23 cellular contexts compared by ENCODE assay signal in genomic region chr2:169761251-169761969, GRCh38. TPM values are rescaled to one million over a fixed set of nuclear protein-coding genes. Genes with fewer than 3 reads are reported as not detected.
DNase-seq lines count a peak whose midpoint lies in the region; ATAC-seq, FAIRE-seq and TF ChIP-seq lines count a peak whose summit lies in the region.
"Had no signal": no experiment of that assay in that cellular context is flagged by ENCODE, and none has a peak within 500 bp of the region (broad histone marks: within the 10 kb centered on the region; RNA-seq: fewer than 3 reads in every experiment).

No MANE protein-coding gene starts in this region.

- H3K4me2 ChIP-seq in GM12878 (ENCODE audit: control insufficient read depth, insufficient read depth) (0 out of 2 replicates have a peak overlapping the region, but pooled peaks have one; percentile 7), mesenchymal stem cell (ENCODE audit: low read length, poor library complexity, severe bottlenecking) (no peak overlapping the region)

- no peak overlapping the region for H2AK5ac ChIP-seq in mesenchymal stem cell (ENCODE audit: low read length, severe bottlenecking)

- TF ChIP-seq EP300 in GM12878 (IDR thresholded peaks at IDR 0.05; ENCODE audit: borderline replicate concordance in 1 of 2, control insufficient read depth in 1 of 2, low read depth in 2 of 2, low read length in 2 of 2): no peak

- RAD21 ChIA-PET in GM12878 (lab: Charles Lee; ENCODE audit: unreplicated experiment): interaction anchor here (1.1 to 2.0 kb wide), 2 partner anchors 16 to 28 kb away, joined by 3 to 5 read pairs; no protein-coding TSS in a partner anchor

- H4K91ac ChIP-seq in mesenchymal stem cell (ENCODE audit: low read length): no peak overlapping the region

- FAIRE-seq in GM19239 (lab: Jason Lieb, UNC) (peak; percentile 81), GM12878 (lab: Jason Lieb, UNC) (no peak)
- FAIRE-seq: colon, endothelial cell of umbilical vein had no signal

- no peaks in the 10 kb centered on the region for H3K79me2 ChIP-seq in GM12878 (ENCODE audit: control insufficient read depth, insufficient read depth, low read length)

- no peaks in the 10 kb centered on the region for H3K36me3 Mint-ChIP-seq in activated T-cell treated with anti-CD3 and anti-CD28 coated beads, Interleukin-2, amount 50 U/mL, for 24 hours (ENCODE audit: low read depth)
- H3K36me3 Mint-ChIP-seq: activated naive CD4-positive, alpha-beta T cell treated with anti-CD3 and anti-CD28 coated beads, Interleukin-2, amount 50 U/mL, for 24 hours; CD8-positive, alpha-beta T cell; T-cell had no signal

- H3K4me1 ChIP-seq in GM12878 (ENCODE audit: control insufficient read depth, insufficient read depth, low read length) (peaks cover 4% of the 10 kb centered on the region), mesenchymal stem cell (ENCODE audit: control insufficient read depth, insufficient read depth, low read depth, low read length) (peaks cover 3% of the 10 kb centered on the region)
- H3K4me1 ChIP-seq: upper lobe of left lung had no signal

- no peak for TF ChIP-seq CTCF in GM12878 (IDR thresholded peaks at IDR 0.05 in 2 of 3, conservative IDR thresholded peaks at IDR 0.05 in 1 of 3; ENCODE audit: control insufficient read depth in 2 of 3, extremely low read depth in 1 of 3, insufficient read depth in 1 of 3, low read depth in 3 of 3, low read length in 3 of 3)

- H3K4me3 ChIP-seq in GM12878 (no peak overlapping the region), mesenchymal stem cell (ENCODE audit: insufficient read depth in 1 of 2, low read depth in 1 of 2, low read length in 2 of 2) (no peak overlapping the region)
- H3K4me3 ChIP-seq: upper lobe of left lung had no signal

- peaks cover 7% of the 10 kb centered on the region for H3K4me1 Mint-ChIP-seq in activated T-cell treated with anti-CD3 and anti-CD28 coated beads, Interleukin-2, amount 50 U/mL, for 24 hours (ENCODE audit: low read depth)
- H3K4me1 Mint-ChIP-seq: activated naive CD4-positive, alpha-beta T cell treated with anti-CD3 and anti-CD28 coated beads, Interleukin-2, amount 50 U/mL, for 24 hours had no signal

- H3K9ac ChIP-seq in GM12878 (ENCODE audit: control insufficient read depth, insufficient read depth, low read length) (no peak overlapping the region), mesenchymal stem cell (ENCODE audit: low read length) (no peak overlapping the region)

- H3K27ac ChIP-seq in GM12878 (ENCODE audit: control insufficient read depth, insufficient read depth) (no peak overlapping the region), mesenchymal stem cell (ENCODE audit: low read length, poor library complexity, severe bottlenecking) (peak overlapping the region; percentile 60)
- H3K27ac ChIP-seq: upper lobe of left lung, WERI-Rb-1 had no signal

- no peak overlapping the region for H2BK12ac ChIP-seq in mesenchymal stem cell (ENCODE audit: low read length in 2 of 2)

- H3K79me1 ChIP-seq in mesenchymal stem cell (replicated peaks; ENCODE audit: low read length, poor library complexity, severe bottlenecking): no peaks in the 10 kb centered on the region

- H2BK5ac ChIP-seq in mesenchymal stem cell (ENCODE audit: low read depth, low read length, poor library complexity, severe bottlenecking): no peak overlapping the region

- H2BK15ac ChIP-seq in mesenchymal stem cell (ENCODE audit: low read depth, poor library complexity, severe bottlenecking): no peak overlapping the region

- in situ Hi-C loops in Caki2 (cut with HindIII; ENCODE audit: low pct_unique_long_range_greater_than_20kb, low sequenced_read_pairs): no loop called here
- in situ Hi-C loops in GM12878 (cut with MboI): no loop called here

- 83% methylated on average over 9 of the region's 9 CpGs for WGBS in GM12878 (ENCODE audit: insufficient coverage, insufficient replicate concordance, low lambda C conversion rate, missing lambda C conversion rate)
- 94% methylated on average over 9 of the region's 9 CpGs for WGBS in mesenchymal stem cell

- no TSS peak for BruUV-seq in GM12878 (replicated peaks; lab: Mats Ljungman, UMichigan)

- no peak overlapping the region for H4K8ac ChIP-seq in mesenchymal stem cell (ENCODE audit: low read length)

- H3K9me3 Mint-ChIP-seq in activated T-cell treated with anti-CD3 and anti-CD28 coated beads, Interleukin-2, amount 50 U/mL, for 24 hours: no peaks in the 10 kb centered on the region
- H3K9me3 Mint-ChIP-seq: activated naive CD4-positive, alpha-beta T cell treated with anti-CD3 and anti-CD28 coated beads, Interleukin-2, amount 50 U/mL, for 24 hours; activated T-cell treated with anti-CD3 and anti-CD28 coated beads, Interleukin-2, amount 50 U/mL, for 4 hours; CD8-positive, alpha-beta T cell; T-cell had no signal

- DNase-seq in Caki2 (ENCODE audit: low read depth) (peak; percentile 26), GM19239 (ENCODE audit: insufficient read length, low spot score) (no peak), GM12878 (ENCODE audit: low read depth, low spot score) (peak; percentile 32), mesenchymal stem cell (no peak), NCI-H1105 (lab: John Stamatoyannopoulos, UW) (no peak)
- no peak for DNase-seq in activated T-cell treated with anti-CD3 and anti-CD28 coated beads, Interleukin-2, amount 50 U/mL, for 24 hours
- DNase-seq: activated CD4-positive, alpha-beta T cell treated with anti-CD3 and anti-CD28 coated beads, Interleukin-2, amount 50 U/mL, for 4 hours; activated T-cell treated with anti-CD3 and anti-CD28 coated beads, Interleukin-2, amount 50 U/mL, for 4 hours; CD8-positive, alpha-beta T cell; foreskin fibroblast; left cardiac atrium; MV-4-11; NCI-H1930; NCI-H510A; Right ventricle myocardium superior; stimulated activated CD4-positive, alpha-beta T cell treated with anti-CD3 and anti-CD28 coated beads, Interleukin-1b, Interleukin-23, amount 100 ng/mL, for 48 hours; T-cell; upper lobe of left lung; WERI-Rb-1 had no signal

- H3K9me3 ChIP-seq in GM12878 (replicated peaks; ENCODE audit: control insufficient read depth, insufficient read depth, low read length) (no peaks in the 10 kb centered on the region), mesenchymal stem cell (ENCODE audit: control insufficient read depth, low read length) (no peaks in the 10 kb centered on the region)
- H3K9me3 ChIP-seq: upper lobe of left lung had no signal

- H3K14ac ChIP-seq in mesenchymal stem cell (ENCODE audit: low read length in 2 of 2): no peak overlapping the region

- H2BK120ac ChIP-seq in mesenchymal stem cell (ENCODE audit: low read depth, low read length): no peak overlapping the region

- H3K23ac ChIP-seq in mesenchymal stem cell (ENCODE audit: low read length in 2 of 2): no peak overlapping the region

- H3K36me3 ChIP-seq in GM12878 (ENCODE audit: control insufficient read depth in 2 of 2, insufficient read depth in 2 of 2, low read length in 1 of 2) (no peaks in the 10 kb centered on the region), mesenchymal stem cell (ENCODE audit: control insufficient read depth in 1 of 2, insufficient read depth in 2 of 2, low read depth in 1 of 2, low read length in 2 of 2) (no peaks in the 10 kb centered on the region)
- H3K36me3 ChIP-seq: upper lobe of left lung had no signal

- no peak for TF ChIP-seq POLR2A in GM12878 (IDR thresholded peaks at IDR 0.05; ENCODE audit: low read depth, low read length)

- no peaks in the 10 kb centered on the region for H3K27me3 Mint-ChIP-seq in activated T-cell treated with anti-CD3 and anti-CD28 coated beads, Interleukin-2, amount 50 U/mL, for 24 hours
- H3K27me3 Mint-ChIP-seq: activated naive CD4-positive, alpha-beta T cell treated with anti-CD3 and anti-CD28 coated beads, Interleukin-2, amount 50 U/mL, for 24 hours; T-cell had no signal

- H3K4ac ChIP-seq in mesenchymal stem cell (ENCODE audit: low read depth in 1 of 2, low read length in 2 of 2): no peak overlapping the region

- H3K27me3 ChIP-seq in GM12878 (replicated peaks in 1 of 2; ENCODE audit: control insufficient read depth in 2 of 2, insufficient read depth in 2 of 2, low read length in 1 of 2) (no peaks in the 10 kb centered on the region), mesenchymal stem cell (ENCODE audit: control insufficient read depth in 1 of 2, insufficient read depth in 1 of 2, low read length in 2 of 2) (no peaks in the 10 kb centered on the region)
- H3K27me3 ChIP-seq: upper lobe of left lung had no signal

- H2AFZ ChIP-seq in GM12878 (ENCODE audit: control insufficient read depth, low read depth, low read length) (no peak overlapping the region), mesenchymal stem cell (ENCODE audit: low read depth, low read length) (no peak overlapping the region)

- ATAC-seq in GM12878 (peak; percentile 68), HG03108 (IDR thresholded peaks at IDR 0.05; ENCODE audit: unreplicated experiment) (no peak)
- ATAC-seq: activated T-cell treated with anti-CD3 and anti-CD28 coated beads, Interleukin-2, amount 50 U/mL, for 4 hours; left cardiac atrium; T-cell had no signal

- no peak overlapping the region for H3K4me3 Mint-ChIP-seq in activated T-cell treated with anti-CD3 and anti-CD28 coated beads, Interleukin-2, amount 50 U/mL, for 24 hours
- H3K4me3 Mint-ChIP-seq: activated naive CD4-positive, alpha-beta T cell treated with anti-CD3 and anti-CD28 coated beads, Interleukin-2, amount 50 U/mL, for 24 hours; activated T-cell treated with anti-CD3 and anti-CD28 coated beads, Interleukin-2, amount 50 U/mL, for 4 hours; CD8-positive, alpha-beta T cell; T-cell had no signal

- intact Hi-C loops in GM12878 (cut with micrococcal nuclease; ENCODE audit: unreplicated experiment): no loop called here

- CTCF ChIA-PET in GM12878 (lab: Yijun Ruan, JAX): no interaction called here

- SMC1A ChIA-PET in GM12878 (lab: Charles Lee; ENCODE audit: uncharacterized antibody, unreplicated experiment): interaction anchor here (1.2 to 1.4 kb wide), 2 partner anchors 19 to 63 kb away, joined by 4 to 5 read pairs; no protein-coding TSS in a partner anchor

- H4K20me1 ChIP-seq in GM12878 (ENCODE audit: control insufficient read depth, insufficient read depth): no peaks in the 10 kb centered on the region

- H3K18ac ChIP-seq in mesenchymal stem cell (ENCODE audit: low read depth in 1 of 2, low read length in 2 of 2): no peak overlapping the region

- POLR2A ChIA-PET in GM12878 (lab: Charles Lee): interaction anchor here (1.1 kb wide), 1 partner anchor 10 kb away, joined by 3 read pairs; no protein-coding TSS in a partner anchor

- TF ChIP-seq RAD21 in GM12878 (IDR thresholded peaks at IDR 0.05; ENCODE audit: insufficient read depth, low read depth, low read length): no peak

- no peak overlapping the region for H3K27ac Mint-ChIP-seq in activated T-cell treated with anti-CD3 and anti-CD28 coated beads, Interleukin-2, amount 50 U/mL, for 24 hours
- H3K27ac Mint-ChIP-seq: activated naive CD4-positive, alpha-beta T cell treated with anti-CD3 and anti-CD28 coated beads, Interleukin-2, amount 50 U/mL, for 24 hours; CD8-positive, alpha-beta T cell; T-cell had no signal

RNA-seq across cellular contexts. Expression of gene KLHL23, which starts 27.8 kb away (rescaled TPM):
- total RNA-seq in Caki2 (2014; rRNA removed; shearing (Covaris generic); ENCODE audit: low replicate concordance): 7.7 and 11.8 TPM in 2 replicates
- 26.8 and 29.6 TPM in 2 replicates for total RNA-seq in GM12878 (2013; cell fraction: nucleolus; rRNA removed)
- total RNA-seq in GM12878 (2014; rRNA removed) (20.2 and 23.1 TPM in 2 replicates), GM12878 (2014; rRNA removed; fragmentation: Illumina TruSeq; extraction: Trizol) (22.7 and 24.6 TPM in 2 replicates), GM12878 (2021) (15.1 and 15.6 TPM in 2 replicates)
- polyA plus RNA-seq in GM12878 (2011; ENCODE audit: low read depth): 4.7 TPM
- polyA plus RNA-seq in GM12878 (2011; rRNA removed) (34.8 and 43.6 TPM in 2 replicates), GM12878 (2014; fragmentation: Illumina TruSeq; extraction: Trizol) (18.6 and 24.8 TPM in 2 replicates), GM12878 (2014; fragmentation: Nextera tagmentation; extraction: Ambion mirVana) (1 to 10 TPM; 3.9 to 5.6 TPM), GM12878 (2014; rRNA removed) (16.8 and 18.6 TPM in 2 replicates), GM12878 (2016; fragmentation: Nextera tagmentation; extraction: Ambion mirVana) (1 to 10 TPM; 7.9 to 8.1 TPM)
- polyA plus RNA-seq in GM12878 (2011; cell fraction: cytosol; rRNA removed): 13.2 and 14.5 TPM in 2 replicates
- 11.4 and 18.1 TPM in 2 replicates for polyA plus RNA-seq in GM12878 (2011; cell fraction: nucleus; rRNA removed)
- polyA plus RNA-seq in GM12878 (2012): 5.1 and 6.8 TPM in 2 replicates
- polyA minus RNA-seq in GM12878 (2011; rRNA and poly(A)+ RNA removed): 41.1 and 75.4 TPM in 2 replicates
- polyA minus RNA-seq in GM12878 (2011; cell fraction: cytosol; rRNA and poly(A)+ RNA removed): 16.0 and 16.8 TPM in 2 replicates
- polyA minus RNA-seq in GM12878 (2011; cell fraction: nucleus; rRNA and poly(A)+ RNA removed): 10.6 and 20.7 TPM in 2 replicates
- 1.8 TPM for polyA plus RNA-seq in mesenchymal stem cell (2013, experiment 1 of 2)
- polyA plus RNA-seq in mesenchymal stem cell (2013, experiment 2 of 2): 1.7 TPM

RNA-seq across cellular contexts. Expression of gene SSB, which starts 37.3 kb away (rescaled TPM):
- 93.1 and 102 TPM in 2 replicates for total RNA-seq in Caki2 (2014; rRNA removed; shearing (Covaris generic); ENCODE audit: low replicate concordance)
- 88.8 and 94.8 TPM in 2 replicates for total RNA-seq in GM12878 (2013; cell fraction: nucleolus; rRNA removed)
- total RNA-seq in GM12878 (2014; rRNA removed) (103 and 123 TPM in 2 replicates), GM12878 (2014; rRNA removed; fragmentation: Illumina TruSeq; extraction: Trizol) (186 and 193 TPM in 2 replicates), GM12878 (2021) (106 and 114 TPM in 2 replicates)
- 38.9 TPM for polyA plus RNA-seq in GM12878 (2011; ENCODE audit: low read depth)
- polyA plus RNA-seq in GM12878 (2011; rRNA removed) (118 and 227 TPM in 2 replicates), GM12878 (2014; fragmentation: Illumina TruSeq; extraction: Trizol) (206 and 275 TPM in 2 replicates), GM12878 (2014; fragmentation: Nextera tagmentation; extraction: Ambion mirVana) (100 to 1,000 TPM; 294 to 313 TPM), GM12878 (2014; rRNA removed) (136 and 147 TPM in 2 replicates), GM12878 (2016; fragmentation: Nextera tagmentation; extraction: Ambion mirVana) (100 to 1,000 TPM; 256 to 284 TPM)
- 23.3 and 27.3 TPM in 2 replicates for polyA plus RNA-seq in GM12878 (2011; cell fraction: cytosol; rRNA removed)
- polyA plus RNA-seq in GM12878 (2011; cell fraction: nucleus; rRNA removed): 45.7 and 64.0 TPM in 2 replicates
- polyA plus RNA-seq in GM12878 (2012): 83.8 and 84.3 TPM in 2 replicates
- polyA minus RNA-seq in GM12878 (2011; rRNA and poly(A)+ RNA removed): 12.0 and 18.9 TPM in 2 replicates
- polyA minus RNA-seq in GM12878 (2011; cell fraction: cytosol; rRNA and poly(A)+ RNA removed): 9.9 and 23.3 TPM in 2 replicates
- polyA minus RNA-seq in GM12878 (2011; cell fraction: nucleus; rRNA and poly(A)+ RNA removed): 17.4 and 29.1 TPM in 2 replicates
- polyA plus RNA-seq in mesenchymal stem cell (2013, experiment 1 of 2): 174 TPM
- polyA plus RNA-seq in mesenchymal stem cell (2013, experiment 2 of 2): 181 TPM

Comparison
In these comparisons a context has a peak if more than half of its experiments do, and no peak if none do; other contexts are left out.
1. DNase-seq: peak in Caki2 (single experiment) and GM12878 (single experiment); none in GM19239 (single experiment), mesenchymal stem cell (single experiment), activated T-cell treated with anti-CD3 and anti-CD28 coated beads, Interleukin-2, amount 50 U/mL, for 24 hours (single experiment) and NCI-H1105 (single experiment).